In the genomic region with DNA sequence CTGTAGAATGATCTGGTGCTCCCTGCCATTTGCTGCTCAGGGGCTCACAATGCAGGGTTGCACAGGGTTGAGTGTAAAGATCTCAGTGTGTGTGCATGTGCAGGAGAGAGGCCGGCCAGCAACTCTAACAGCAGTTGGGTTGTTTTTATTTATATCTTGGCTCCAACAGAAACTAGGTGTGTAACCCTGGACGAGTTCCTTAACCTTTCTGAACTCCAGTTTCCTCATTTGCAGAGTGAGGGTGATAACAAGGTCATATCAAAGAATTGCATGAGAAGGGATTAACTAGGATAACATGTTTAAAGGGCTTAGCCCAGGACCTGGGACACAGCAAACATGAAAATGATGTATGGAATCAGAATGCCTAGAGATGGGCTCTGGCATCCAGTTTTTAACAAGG, we compare ENCODE assay signal across 31 cellular contexts. TPM values are rescaled to one million over a fixed set of nuclear protein-coding genes. Genes with fewer than 3 reads are reported as not detected.
"Had no signal": no experiment of that assay in that cellular context is flagged by ENCODE, and none has a peak within 500 bp of the region (broad histone marks: within the 10 kb centered on the region; RNA-seq: fewer than 3 reads in every experiment).

No MANE protein-coding gene starts in this region.

- H3K4me1 Mint-ChIP-seq: stimulated activated memory B cell treated with anti-CD40 and anti-IgM and Interleukin-4, amounts not matched to agents 10 μg/mL and 1 μg/mL and 100 μg/mL, for 72 hours had no signal

- H3K4me2 ChIP-seq: neural progenitor cell, smooth muscle cell had no signal

- ATAC-seq: naive thymus-derived CD4-positive, alpha-beta T cell; natural killer cell treated with Interleukin-12 subunit alpha and Interleukin-12 subunit beta and Interleukin-15 and Interleukin-18, amount 100 ng/mL, for 72 hours; psoas muscle; right cardiac atrium; right lobe of liver; stimulated activated memory B cell treated with anti-CD40 and anti-IgM and Interleukin-4, amounts not matched to agents 10 μg/mL and 1 μg/mL and 100 μg/mL, for 72 hours; stimulated activated naive CD8-positive, alpha-beta T cell treated with anti-CD3 and anti-CD28 coated beads, Interleukin-15, Interleukin-2, amounts not matched to agents 100 U/mL and 50 U/mL, for 24 hours had no signal

- H3K9ac ChIP-seq: neural progenitor cell, parathyroid adenoma had no signal

- H3K9me3 ChIP-seq: ovary, psoas muscle, right lobe of liver, sigmoid colon, stomach, thoracic aorta, thyroid gland, upper lobe of left lung, vagina had no signal

- H3K79me2 ChIP-seq: parathyroid adenoma had no signal

- FAIRE-seq: urothelium cell line had no signal

- H2AFZ ChIP-seq: neural progenitor cell, parathyroid adenoma had no signal

- H3K36me3 Mint-ChIP-seq: naive thymus-derived CD4-positive, alpha-beta T cell; natural killer cell treated with Interleukin-12 subunit alpha and Interleukin-12 subunit beta and Interleukin-15 and Interleukin-18, amount 100 ng/mL, for 72 hours; neural progenitor cell; stimulated activated memory B cell treated with anti-CD40 and anti-IgM and Interleukin-4, amounts not matched to agents 10 μg/mL and 1 μg/mL and 100 μg/mL, for 72 hours had no signal

- H3K36me3 ChIP-seq: neural progenitor cell, ovary, right lobe of liver, sigmoid colon, spleen, stomach, thoracic aorta, thyroid gland, tibial nerve, upper lobe of left lung, vagina had no signal

- DNase-seq: naive thymus-derived CD4-positive, alpha-beta T cell; nephron progenitor cell; occipital lobe; ovary; posterior cingulate gyrus; psoas muscle; right cardiac atrium; right lobe of liver; sigmoid colon; spleen; stimulated activated CD4-positive, alpha-beta T cell treated with anti-CD3 and anti-CD28 coated beads, Interleukin-12 subunit alpha, Interleukin-12 subunit beta, amount 100 ng/mL, for 4 hours; stimulated activated CD4-positive, alpha-beta T cell treated with anti-CD3 and anti-CD28 coated beads, Interleukin-1b, Interleukin-23, amount 100 ng/mL, for 48 hours; stimulated activated CD4-positive, alpha-beta T cell treated with anti-CD3 and anti-CD28 coated beads, Interleukin-4, amount 100 ng/mL, for 1 hour; stimulated activated CD4-positive, alpha-beta T cell treated with anti-CD3 and anti-CD28 coated beads, Interleukin-4, amount 100 ng/mL, for 4 hours; stimulated activated CD8-positive, alpha-beta memory T cell treated with anti-CD3 and anti-CD28 coated beads, Interleukin-4, amount 100 ng/mL, for 48 hours; stimulated activated naive CD4-positive, alpha-beta T cell; stimulated activated naive CD8-positive, alpha-beta T cell treated with anti-CD3 and anti-CD28 coated beads, Interleukin-15, Interleukin-2, amounts not matched to agents 100 U/mL and 50 U/mL, for 24 hours; stomach; thyroid gland; trophoblast cell; upper lobe of left lung had no signal

- H3K9me3 Mint-ChIP-seq: naive thymus-derived CD4-positive, alpha-beta T cell; natural killer cell treated with Interleukin-12 subunit alpha and Interleukin-12 subunit beta and Interleukin-15 and Interleukin-18, amount 100 ng/mL, for 72 hours; neural progenitor cell; stimulated activated memory B cell treated with anti-CD40 and anti-IgM and Interleukin-4, amounts not matched to agents 10 μg/mL and 1 μg/mL and 100 μg/mL, for 72 hours had no signal

- H3K27me3 ChIP-seq: neural progenitor cell, ovary, right lobe of liver, sigmoid colon, spleen, stomach, thyroid gland, tibial nerve, upper lobe of left lung, vagina had no signal

- H3K27ac ChIP-seq: neural progenitor cell, ovary, parathyroid adenoma, psoas muscle, right lobe of liver, sigmoid colon, spleen, stomach, thoracic aorta, thyroid gland, tibial nerve, upper lobe of left lung, vagina had no signal

- H3K4me1 ChIP-seq: stomach, tibial nerve, vagina had no signal

- H3K4me3 Mint-ChIP-seq: naive thymus-derived CD4-positive, alpha-beta T cell; natural killer cell treated with Interleukin-12 subunit alpha and Interleukin-12 subunit beta and Interleukin-15 and Interleukin-18, amount 100 ng/mL, for 72 hours; nephron progenitor cell; neural progenitor cell; stimulated activated memory B cell treated with anti-CD40 and anti-IgM and Interleukin-4, amounts not matched to agents 10 μg/mL and 1 μg/mL and 100 μg/mL, for 72 hours had no signal

- H3K27me3 Mint-ChIP-seq: natural killer cell treated with Interleukin-12 subunit alpha and Interleukin-12 subunit beta and Interleukin-15 and Interleukin-18, amount 100 ng/mL, for 72 hours; progenitor cell of endocrine pancreas; stimulated activated memory B cell treated with anti-CD40 and anti-IgM and Interleukin-4, amounts not matched to agents 10 μg/mL and 1 μg/mL and 100 μg/mL, for 72 hours had no signal

- H3K4me3 ChIP-seq: neural progenitor cell, ovary, psoas muscle, right lobe of liver, sigmoid colon, smooth muscle cell, spleen, stomach, thoracic aorta, thyroid gland, tibial nerve, upper lobe of left lung, vagina had no signal

- H3K27ac Mint-ChIP-seq: naive thymus-derived CD4-positive, alpha-beta T cell; natural killer cell treated with Interleukin-12 subunit alpha and Interleukin-12 subunit beta and Interleukin-15 and Interleukin-18, amount 100 ng/mL, for 72 hours; nephron progenitor cell; neural progenitor cell; progenitor cell of endocrine pancreas; stimulated activated memory B cell treated with anti-CD40 and anti-IgM and Interleukin-4, amounts not matched to agents 10 μg/mL and 1 μg/mL and 100 μg/mL, for 72 hours had no signal

RNA-seq across cellular contexts. Expression of gene JDP2, which starts 14.8 kb away (rescaled TPM):
- polyA plus RNA-seq: naive thymus-derived CD4-positive, alpha-beta T cell had no signal
